ENCODE assay signal across 10 cellular contexts in genomic region chr5:80069918-80070318, GRCh38.
A peak's percentile ranks its signal among the peaks of the same experiment; 100 is the strongest.
DNase-seq lines count a peak whose midpoint lies in the region; ATAC-seq and TF ChIP-seq lines count a peak whose summit lies in the region.
"Had no signal": no experiment of that assay in that cellular context is flagged by ENCODE, and none has a peak within 500 bp of the region (broad histone marks: within the 10 kb centered on the region; RNA-seq: fewer than 3 reads in every experiment).

No MANE protein-coding gene starts in this region.

- no peaks in the 10 kb centered on the region for H3K9me2 ChIP-seq in DOHH2 (replicated peaks; ENCODE audit: control insufficient read depth, low read length)

- H3K9me3 Mint-ChIP-seq in central memory CD8-positive, alpha-beta T cell = no peaks in the 10 kb centered on the region
- H3K9me3 Mint-ChIP-seq in nephron progenitor cell = no peaks in the 10 kb centered on the region

- H3K9me3 ChIP-seq in DOHH2 (ENCODE audit: control insufficient read depth, insufficient read depth, low read length) = no peaks in the 10 kb centered on the region
- H3K9me3 ChIP-seq: prostate gland had no signal

- H3K4me1 ChIP-seq in DOHH2 (ENCODE audit: control insufficient read depth, low read length) = peaks cover 17% of the 10 kb centered on the region
- H3K4me1 ChIP-seq: prostate gland had no signal

- no peaks in the 10 kb centered on the region for H3K4me1 Mint-ChIP-seq in central memory CD8-positive, alpha-beta T cell
- H3K4me1 Mint-ChIP-seq in nephron progenitor cell = peaks cover 15% of the 10 kb centered on the region

- H3K27me3 Mint-ChIP-seq in central memory CD8-positive, alpha-beta T cell = no peaks in the 10 kb centered on the region
- H3K27me3 Mint-ChIP-seq in nephron progenitor cell (ENCODE audit: low read depth, poor library complexity) = peaks cover 3% of the 10 kb centered on the region

- no peak overlapping the region for H3K4me3 Mint-ChIP-seq in central memory CD8-positive, alpha-beta T cell
- H3K4me3 Mint-ChIP-seq in nephron progenitor cell = no peak overlapping the region

- POLR2A ChIA-PET in GM10248 (lab: Yijun Ruan, JAX) = no interaction called here

- peaks cover 6% of the 10 kb centered on the region for H3K36me3 Mint-ChIP-seq in central memory CD8-positive, alpha-beta T cell (ENCODE audit: insufficient read depth)
- H3K36me3 Mint-ChIP-seq in nephron progenitor cell (ENCODE audit: low read depth) = peaks cover 9% of the 10 kb centered on the region

- no peaks in the 10 kb centered on the region for H3K27me3 ChIP-seq in DOHH2 (ENCODE audit: control insufficient read depth, low read length)

- ATAC-seq in HG03342 (IDR thresholded peaks at IDR 0.05; ENCODE audit: unreplicated experiment) = peak; percentile 18
- no peak for ATAC-seq in central memory CD8-positive, alpha-beta T cell (replicated peaks; ENCODE audit: extremely low read depth, poor library complexity, severe bottlenecking)

- H3K4me2 ChIP-seq in DOHH2 (ENCODE audit: low read length) = peak overlapping the region; percentile 44

- CTCF ChIA-PET in GM10248 (lab: Yijun Ruan, JAX) = interaction anchor here (0.9 kb wide), 1 partner anchor 14 kb away, joined by 4 read pairs; no protein-coding TSS in a partner anchor

- H3K27ac Mint-ChIP-seq in central memory CD8-positive, alpha-beta T cell (ENCODE audit: low read depth) = peak overlapping the region; percentile 5
- peak overlapping the region; percentile 96 for H3K27ac Mint-ChIP-seq in nephron progenitor cell

- no peaks in the 10 kb centered on the region for H4K20me1 ChIP-seq in DOHH2 (ENCODE audit: control insufficient read depth, insufficient read depth, low read depth, low read length)

- peak overlapping the region; percentile 23 for H3K27ac ChIP-seq in DOHH2 (ENCODE audit: low read depth, low read length)
- H3K27ac ChIP-seq: prostate gland had no signal

- no peak overlapping the region for H3K4me3 ChIP-seq in DOHH2 (ENCODE audit: low read length)
- H3K4me3 ChIP-seq: prostate gland had no signal

- no peaks in the 10 kb centered on the region for H3F3A ChIP-seq in DOHH2 (ENCODE audit: control insufficient read depth, insufficient read depth)

- no peaks in the 10 kb centered on the region for H3K79me2 ChIP-seq in DOHH2 (ENCODE audit: control insufficient read depth, low read length)

- no peaks in the 10 kb centered on the region for H3K36me3 ChIP-seq in DOHH2 (ENCODE audit: control insufficient read depth, low read length)
- H3K36me3 ChIP-seq: prostate gland had no signal

- no peak for TF ChIP-seq CTCF in DOHH2 (IDR thresholded peaks at IDR 0.05; ENCODE audit: low read depth, low read length, poor library complexity, severe bottlenecking)
- TF ChIP-seq CTCF in nephron progenitor cell (IDR thresholded peaks at IDR 0.05) = no peak
- no peak for TF ChIP-seq CTCF in GM10248 (IDR thresholded peaks at IDR 0.05; ENCODE audit: control extremely low read depth, extremely low read depth, low read depth, missing control alignments)

- DNase-seq in central memory CD8-positive, alpha-beta T cell (ENCODE audit: low spot score in 2 of 2) = no peak
- DNase-seq in nephron progenitor cell (no peak), GM10248 (ENCODE audit: extremely low spot score) (no peak), NCI-H2227 treated with DMSO at 0.1 percent for 48 hours (lab: John Stamatoyannopoulos, UW) (no peak), GF-D8 (lab: John Stamatoyannopoulos, UW) (no peak), hippocampal formation (lab: John Stamatoyannopoulos, UW) (no peak)
- DNase-seq: NCI-H774 had no signal
